In the genomic region with DNA sequence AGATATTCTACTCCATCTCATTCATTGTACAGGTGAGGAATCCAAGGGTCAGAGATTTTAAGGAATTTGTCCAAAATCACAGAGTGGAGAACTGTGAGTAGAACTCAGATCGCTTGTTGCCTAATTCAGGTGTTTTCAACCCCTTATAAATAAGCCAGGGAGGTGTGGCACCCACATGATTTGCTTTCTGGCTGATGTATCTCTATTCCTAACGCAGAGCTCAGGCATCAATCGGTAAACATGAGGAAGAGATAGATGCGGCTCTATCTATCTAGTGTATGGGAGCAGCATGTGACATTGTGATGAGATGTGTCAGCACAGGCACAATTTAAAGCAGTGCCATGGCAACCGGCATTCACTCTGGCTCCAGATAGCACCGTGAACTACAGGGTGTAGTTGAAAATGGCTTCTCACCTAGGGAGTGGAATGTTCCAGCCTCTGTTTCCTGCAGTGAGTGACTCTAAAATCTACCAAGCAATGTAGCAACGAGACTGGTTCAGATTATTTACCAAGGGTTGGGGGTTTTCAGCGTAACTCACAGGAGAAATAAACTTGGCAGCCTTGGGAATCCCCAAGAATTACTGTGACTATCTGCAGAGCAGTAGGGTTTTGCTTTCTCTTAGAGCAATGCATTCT, we compare ENCODE assay signal across 8 cellular contexts.
A peak's percentile ranks its signal among the peaks of the same experiment; 100 is the strongest.
DNase-seq lines count a peak whose midpoint lies in the region; ATAC-seq lines count a peak whose summit lies in the region.

No MANE protein-coding gene starts in this region.

- DNase-seq in NCI-H345 (lab: John Stamatoyannopoulos, UW), result peak; percentile 80
- no peak for DNase-seq in NCI-H345 treated with DMSO at 0.1 percent for 48 hours (lab: John Stamatoyannopoulos, UW; ENCODE audit: unreplicated experiment)
- DNase-seq in NCI-H1930 (lab: John Stamatoyannopoulos, UW), result peak; percentile 67 to 72
- peak; percentile 24 for DNase-seq in activated T-cell treated with anti-CD3 and anti-CD28 coated beads for 4 hours
- DNase-seq in hepatic stellate cell (ENCODE audit: low spot score), result peak; percentile 58
- peak; percentile 8 to 31 for DNase-seq in stimulated activated CD8-positive, alpha-beta memory T cell treated with anti-CD3 and anti-CD28 coated beads, Interleukin-2, amount 100 ng/mL, for 1 hour (ENCODE audit: low read depth in 2 of 2)
- DNase-seq in NK-92 treated with Interleukin-12 subunit alpha and Interleukin-12 subunit beta, amount 100 ng/mL, for 24 hours (lab: John Stamatoyannopoulos, UW), result no peak

- peak; percentile 53 for ATAC-seq in HG02571 (IDR thresholded peaks at IDR 0.05; ENCODE audit: unreplicated experiment)

Comparison
In these comparisons a context has a peak if more than half of its experiments do, and no peak if none do; other contexts are left out.
1. DNase-seq: peak in NCI-H345 (single experiment), NCI-H1930 (2 of 2), activated T-cell treated with anti-CD3 and anti-CD28 coated beads for 4 hours (single experiment), hepatic stellate cell (single experiment) and stimulated activated CD8-positive, alpha-beta memory T cell treated with anti-CD3 and anti-CD28 coated beads, Interleukin-2, amount 100 ng/mL, for 1 hour (2 of 2); none in NCI-H345 treated with DMSO at 0.1 percent for 48 hours (single experiment) and NK-92 treated with Interleukin-12 subunit alpha and Interleukin-12 subunit beta, amount 100 ng/mL, for 24 hours (single experiment).